ENCODE assay signal across 15 cellular contexts in genomic region chr2:26901326-26902183, GRCh38. TPM values are rescaled to one million over a fixed set of nuclear protein-coding genes. Genes with fewer than 3 reads are reported as not detected.
DNase-seq lines count a peak whose midpoint lies in the region; ATAC-seq and TF ChIP-seq lines count a peak whose summit lies in the region.
"Had no signal": no experiment of that assay in that cellular context is flagged by ENCODE, and none has a peak within 500 bp of the region (broad histone marks: within the 10 kb centered on the region; RNA-seq: fewer than 3 reads in every experiment).

No MANE protein-coding gene starts in this region.

- peak overlapping the region; percentile 88 for H3K27ac ChIP-seq in caudate nucleus (ENCODE audit: low read depth, low read length)
- H3K27ac ChIP-seq: body of pancreas, RWPE1 had no signal

- H3K36me3 Mint-ChIP-seq in type B pancreatic cell = no peaks in the 10 kb centered on the region

- peaks cover 19% of the 10 kb centered on the region for H3K4me1 Mint-ChIP-seq in type B pancreatic cell (ENCODE audit: unreplicated experiment)
- H3K4me1 Mint-ChIP-seq: activated CD4-positive, alpha-beta memory T cell treated with anti-CD3 and anti-CD28 coated beads, Interleukin-2, amount 10 ng/mL, durations not matched to agents 7 days and 5 days had no signal

- ATAC-seq in HG02938 (IDR thresholded peaks at IDR 0.05; ENCODE audit: unreplicated experiment) = no peak
- no peak for ATAC-seq in GM18517 (IDR thresholded peaks at IDR 0.05; ENCODE audit: unreplicated experiment)
- ATAC-seq: body of pancreas had no signal

- DNase-seq in NCI-H2107 treated with DMSO at 0.1 percent for 48 hours (lab: John Stamatoyannopoulos, UW; ENCODE audit: unreplicated experiment) (peak; percentile 69), NCI-H2107 (lab: John Stamatoyannopoulos, UW) (no peak), caudate nucleus (lab: John Stamatoyannopoulos, UW) (peak in 19 of 61 donors; percentile 35 to 82 (median 49)), iPS-NIHi11 (ENCODE audit: low spot score) (peak; percentile 56), type B pancreatic cell (ENCODE audit: extremely low spot score, unreplicated experiment) (peak; percentile 63)
- DNase-seq in activated naive CD4-positive, alpha-beta T cell (lab: John Stamatoyannopoulos, UW) = no peak
- DNase-seq: activated CD4-positive, alpha-beta memory T cell treated with anti-CD3 and anti-CD28 coated beads, Interleukin-2, amount 10 ng/mL, durations not matched to agents 7 days and 5 days; activated effector memory CD4-positive, alpha-beta T cell treated with anti-CD3 and anti-CD28 coated beads, Interleukin-2, amount 50 U/mL, for 16 hours; body of pancreas; NCI-H446; T1000; trophoblast cell had no signal

- peak overlapping the region; percentile 48 for H3K4me3 Mint-ChIP-seq in type B pancreatic cell
- H3K4me3 Mint-ChIP-seq: activated CD4-positive, alpha-beta memory T cell treated with anti-CD3 and anti-CD28 coated beads, Interleukin-2, amount 10 ng/mL, durations not matched to agents 7 days and 5 days had no signal

- no peaks in the 10 kb centered on the region for H3K9me3 Mint-ChIP-seq in type B pancreatic cell
- H3K9me3 Mint-ChIP-seq: activated CD4-positive, alpha-beta memory T cell treated with anti-CD3 and anti-CD28 coated beads, Interleukin-2, amount 10 ng/mL, durations not matched to agents 7 days and 5 days had no signal

- TF ChIP-seq CTCF in type B pancreatic cell (conservative IDR thresholded peaks at IDR 0.05) = no peak

- no peaks in the 10 kb centered on the region for H3K27me3 Mint-ChIP-seq in type B pancreatic cell

- H3K27ac Mint-ChIP-seq in type B pancreatic cell = peak overlapping the region; percentile 39
- H3K27ac Mint-ChIP-seq: activated CD4-positive, alpha-beta memory T cell treated with anti-CD3 and anti-CD28 coated beads, Interleukin-2, amount 10 ng/mL, durations not matched to agents 7 days and 5 days had no signal

RNA-seq across cellular contexts. Expression of gene DPYSL5, which starts 53.6 kb away (rescaled TPM):
- total RNA-seq in type B pancreatic cell (ENCODE audit: low replicate concordance) = 8.5 and 51.1 TPM in 2 replicates
- total RNA-seq: activated CD4-positive, alpha-beta memory T cell treated with anti-CD3 and anti-CD28 coated beads, Interleukin-2, amount 10 ng/mL, durations not matched to agents 7 days and 5 days; body of pancreas had no signal

Comparison
In these comparisons a context has a peak if more than half of its experiments do, and no peak if none do; other contexts are left out.
1. DNase-seq: peak in NCI-H2107 treated with DMSO at 0.1 percent for 48 hours (single experiment), iPS-NIHi11 (single experiment) and type B pancreatic cell (single experiment); none in NCI-H2107 (single experiment) and activated naive CD4-positive, alpha-beta T cell (0 of 4).